In the genomic region with DNA sequence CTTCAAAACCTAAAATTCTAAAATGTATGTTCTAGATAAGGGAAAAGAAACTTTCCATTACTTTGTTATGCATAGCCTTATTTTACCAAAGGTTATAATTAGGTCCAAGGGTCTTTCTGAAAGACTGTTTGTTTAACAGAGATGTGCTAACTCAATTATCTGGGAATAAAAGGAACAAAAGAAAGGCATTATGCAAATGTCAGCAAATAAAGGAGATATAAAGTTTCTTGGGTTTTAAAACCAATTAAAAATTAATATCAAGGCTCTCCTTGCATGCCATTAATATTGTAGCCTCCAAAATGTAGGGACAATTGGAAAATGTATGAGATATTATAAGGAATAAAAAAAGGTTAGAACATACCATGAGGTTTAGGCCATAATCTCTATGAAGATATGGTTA, we compare ENCODE assay signal across 9 cellular contexts.
"Had no signal": no experiment of that assay in that cellular context is flagged by ENCODE, and none has a peak within 500 bp of the region (broad histone marks: within the 10 kb centered on the region; RNA-seq: fewer than 3 reads in every experiment).

No MANE protein-coding gene starts in this region.

- H3K9ac ChIP-seq: GM23248 had no signal

- H3K4me1 Mint-ChIP-seq: IgD-negative memory B cell had no signal

- H3K36me3 ChIP-seq: HAP-1 had no signal

- H3K4me3 Mint-ChIP-seq: HFFc6, IgD-negative memory B cell had no signal

- ATAC-seq: HCT116 had no signal

- H3K4me3 ChIP-seq: GM23248, HAP-1 had no signal

- H2AFZ ChIP-seq: GM23248 had no signal

- H3K27ac Mint-ChIP-seq: HFFc6, IgD-negative memory B cell had no signal

- H3K27ac ChIP-seq: GM23248, HL-60 had no signal

- H3K4me1 ChIP-seq: HAP-1 had no signal

- H3K9me3 ChIP-seq: HAP-1 had no signal

- DNase-seq: GM23248, GOT3, H7, HFFc6, KBM-7 had no signal
